Comparison of ENCODE assay signal across 1 cellular context in the genomic region with DNA sequence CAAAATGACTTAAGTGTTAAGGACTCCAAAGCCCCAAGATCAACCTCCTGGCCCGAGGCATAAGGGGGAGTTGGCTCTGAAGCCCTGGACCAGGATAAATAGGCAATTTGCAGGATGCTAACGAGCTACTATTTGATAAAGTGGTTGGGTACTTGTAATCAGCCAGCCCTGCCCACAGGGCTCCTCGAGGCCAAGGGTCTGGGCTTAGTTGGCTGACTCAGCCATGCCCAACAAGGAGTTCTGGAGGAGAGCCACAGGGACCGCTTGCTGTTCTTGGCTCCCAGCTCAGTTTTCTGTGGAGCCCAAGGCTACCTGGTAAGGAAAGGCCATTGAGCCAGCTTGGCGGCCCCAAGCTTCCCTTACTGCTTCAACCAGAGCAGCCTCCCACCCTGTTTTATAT.
TF ChIP-seq lines count a peak whose summit lies in the region.

No MANE protein-coding gene starts in this region.

TF ChIP-seq in A549, 52 proteins besides CTCF, POLR2A, EP300 and RAD21 (continued from another document):
- TF ChIP-seq TP53 (CRISPR knock-in tag; IDR thresholded peaks at IDR 0.05) (no peak), PHF8 (IDR thresholded peaks at IDR 0.05; ENCODE audit: borderline replicate concordance, low read depth) (no peak), POLR2AphosphoS2 (conservative IDR thresholded peaks at IDR 0.05; ENCODE audit: low read length) (no peak), FOSB (CRISPR knock-in tag; IDR thresholded peaks at IDR 0.05) (no peak)
- TF ChIP-seq, protein P1, sequence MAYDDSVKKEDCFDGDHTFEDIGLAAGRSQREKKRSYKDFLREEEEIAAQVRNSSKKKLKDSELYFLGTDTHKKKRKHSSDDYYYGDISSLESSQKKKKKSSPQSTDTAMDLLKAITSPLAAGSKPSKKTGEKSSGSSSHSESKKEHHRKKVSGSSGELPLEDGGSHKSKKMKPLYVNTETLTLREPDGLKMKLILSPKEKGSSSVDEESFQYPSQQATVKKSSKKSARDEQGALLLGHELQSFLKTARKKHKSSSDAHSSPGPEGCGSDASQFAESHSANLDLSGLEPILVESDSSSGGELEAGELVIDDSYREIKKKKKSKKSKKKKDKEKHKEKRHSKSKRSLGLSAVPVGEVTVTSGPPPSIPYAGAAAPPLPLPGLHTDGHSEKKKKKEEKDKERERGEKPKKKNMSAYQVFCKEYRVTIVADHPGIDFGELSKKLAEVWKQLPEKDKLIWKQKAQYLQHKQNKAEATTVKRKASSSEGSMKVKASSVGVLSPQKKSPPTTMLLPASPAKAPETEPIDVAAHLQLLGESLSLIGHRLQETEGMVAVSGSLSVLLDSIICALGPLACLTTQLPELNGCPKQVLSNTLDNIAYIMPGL (CRISPR knock-in tag; IDR thresholded peaks at IDR 0.05; ENCODE audit: borderline replicate concordance) = no peak
- TF ChIP-seq, protein P2, sequence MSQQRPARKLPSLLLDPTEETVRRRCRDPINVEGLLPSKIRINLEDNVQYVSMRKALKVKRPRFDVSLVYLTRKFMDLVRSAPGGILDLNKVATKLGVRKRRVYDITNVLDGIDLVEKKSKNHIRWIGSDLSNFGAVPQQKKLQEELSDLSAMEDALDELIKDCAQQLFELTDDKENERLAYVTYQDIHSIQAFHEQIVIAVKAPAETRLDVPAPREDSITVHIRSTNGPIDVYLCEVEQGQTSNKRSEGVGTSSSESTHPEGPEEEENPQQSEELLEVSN (IDR thresholded peaks at IDR 0.05; ENCODE audit: borderline replicate concordance, low read depth) = no peak
